ENCODE assay signal across 2 cellular contexts in the genomic region with DNA sequence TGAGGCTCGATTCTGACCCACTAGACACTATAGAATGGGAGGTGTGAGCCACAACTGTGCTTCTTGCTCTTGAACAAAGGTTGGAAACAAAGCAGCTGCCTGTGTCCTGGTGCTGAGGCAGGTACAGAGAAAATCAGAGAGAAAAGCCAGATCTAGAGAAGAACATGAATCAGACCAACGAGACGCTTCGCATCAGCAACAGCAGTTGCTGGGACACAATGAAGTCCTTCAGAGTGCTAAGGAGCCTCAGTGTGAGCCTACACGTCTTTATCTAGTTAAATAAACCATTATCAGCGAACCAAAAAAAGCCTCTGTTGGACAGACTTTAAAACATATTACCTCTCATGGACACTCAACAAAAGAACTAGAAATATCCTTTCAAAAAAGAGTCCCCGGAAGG.
TF ChIP-seq lines count a peak whose summit lies in the region.

No MANE protein-coding gene starts in this region.

TF ChIP-seq in SK-N-SH, 30 proteins besides CTCF, POLR2A, EP300 and RAD21 (continued from another document):
- TF ChIP-seq USF2 (IDR thresholded peaks at IDR 0.05; ENCODE audit: borderline replicate concordance, low read depth, low read length) (no peak), RCOR1 (IDR thresholded peaks at IDR 0.05; ENCODE audit: low read length) (no peak), TCF12 (IDR thresholded peaks at IDR 0.05) (no peak), YY1 (IDR thresholded peaks at IDR 0.05; ENCODE audit: low read depth) (no peak), USF1 (IDR thresholded peaks at IDR 0.05; ENCODE audit: borderline replicate concordance, low read depth) (no peak), FOXM1 (IDR thresholded peaks at IDR 0.05; ENCODE audit: low read depth) (no peak), NRF1 (IDR thresholded peaks at IDR 0.05; ENCODE audit: low read depth, low read length) (no peak), POLR2AphosphoS5 (IDR thresholded peaks at IDR 0.05; ENCODE audit: low read depth, low read length) (no peak)
TF ChIP-seq in SK-N-SH: peak in this region for 0.

TF ChIP-seq in SK-N-SH treated with all-trans-retinoic acid at 6 μM for 48 hours, 23 proteins besides CTCF, POLR2A, EP300 and RAD21 (continued from another document):
- TF ChIP-seq ARNTL (CRISPR knock-in tag; IDR thresholded peaks at IDR 0.05; ENCODE audit: borderline replicate concordance, low read depth): no peak
- no peak for TF ChIP-seq PPARA (CRISPR knock-in tag; IDR thresholded peaks at IDR 0.05; ENCODE audit: borderline replicate concordance)
- no peak for TF ChIP-seq ZC3H10 (CRISPR knock-in tag; IDR thresholded peaks at IDR 0.05)
- TF ChIP-seq BACH2 (CRISPR knock-in tag; IDR thresholded peaks at IDR 0.05; ENCODE audit: borderline replicate concordance): no peak
- TF ChIP-seq OSR1 (CRISPR knock-in tag; IDR thresholded peaks at IDR 0.05): no peak
- TF ChIP-seq ZNF70 (CRISPR knock-in tag; IDR thresholded peaks at IDR 0.05): no peak
- TF ChIP-seq, protein P1, sequence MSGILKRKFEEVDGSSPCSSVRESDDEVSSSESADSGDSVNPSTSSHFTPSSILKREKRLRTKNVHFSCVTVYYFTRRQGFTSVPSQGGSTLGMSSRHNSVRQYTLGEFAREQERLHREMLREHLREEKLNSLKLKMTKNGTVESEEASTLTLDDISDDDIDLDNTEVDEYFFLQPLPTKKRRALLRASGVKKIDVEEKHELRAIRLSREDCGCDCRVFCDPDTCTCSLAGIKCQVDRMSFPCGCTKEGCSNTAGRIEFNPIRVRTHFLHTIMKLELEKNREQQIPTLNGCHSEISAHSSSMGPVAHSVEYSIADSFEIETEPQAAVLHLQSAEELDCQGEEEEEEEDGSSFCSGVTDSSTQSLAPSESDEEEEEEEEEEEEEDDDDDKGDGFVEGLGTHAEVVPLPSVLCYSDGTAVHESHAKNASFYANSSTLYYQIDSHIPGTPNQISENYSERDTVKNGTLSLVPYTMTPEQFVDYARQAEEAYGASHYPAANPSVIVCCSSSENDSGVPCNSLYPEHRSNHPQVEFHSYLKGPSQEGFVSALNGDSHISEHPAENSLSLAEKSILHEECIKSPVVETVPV (CRISPR knock-in tag; IDR thresholded peaks at IDR 0.05): no peak
- TF ChIP-seq CSDC2 (CRISPR knock-in tag; IDR thresholded peaks at IDR 0.05): no peak
- no peak for TF ChIP-seq ZFP30 (CRISPR knock-in tag; IDR thresholded peaks at IDR 0.05)
- TF ChIP-seq, protein P2, sequence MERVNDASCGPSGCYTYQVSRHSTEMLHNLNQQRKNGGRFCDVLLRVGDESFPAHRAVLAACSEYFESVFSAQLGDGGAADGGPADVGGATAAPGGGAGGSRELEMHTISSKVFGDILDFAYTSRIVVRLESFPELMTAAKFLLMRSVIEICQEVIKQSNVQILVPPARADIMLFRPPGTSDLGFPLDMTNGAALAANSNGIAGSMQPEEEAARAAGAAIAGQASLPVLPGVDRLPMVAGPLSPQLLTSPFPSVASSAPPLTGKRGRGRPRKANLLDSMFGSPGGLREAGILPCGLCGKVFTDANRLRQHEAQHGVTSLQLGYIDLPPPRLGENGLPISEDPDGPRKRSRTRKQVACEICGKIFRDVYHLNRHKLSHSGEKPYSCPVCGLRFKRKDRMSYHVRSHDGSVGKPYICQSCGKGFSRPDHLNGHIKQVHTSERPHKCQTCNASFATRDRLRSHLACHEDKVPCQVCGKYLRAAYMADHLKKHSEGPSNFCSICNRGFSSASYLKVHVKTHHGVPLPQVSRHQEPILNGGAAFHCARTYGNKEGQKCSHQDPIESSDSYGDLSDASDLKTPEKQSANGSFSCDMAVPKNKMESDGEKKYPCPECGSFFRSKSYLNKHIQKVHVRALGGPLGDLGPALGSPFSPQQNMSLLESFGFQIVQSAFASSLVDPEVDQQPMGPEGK (CRISPR knock-in tag; IDR thresholded peaks at IDR 0.05; ENCODE audit: borderline replicate concordance): no peak
- TF ChIP-seq, protein P3, sequence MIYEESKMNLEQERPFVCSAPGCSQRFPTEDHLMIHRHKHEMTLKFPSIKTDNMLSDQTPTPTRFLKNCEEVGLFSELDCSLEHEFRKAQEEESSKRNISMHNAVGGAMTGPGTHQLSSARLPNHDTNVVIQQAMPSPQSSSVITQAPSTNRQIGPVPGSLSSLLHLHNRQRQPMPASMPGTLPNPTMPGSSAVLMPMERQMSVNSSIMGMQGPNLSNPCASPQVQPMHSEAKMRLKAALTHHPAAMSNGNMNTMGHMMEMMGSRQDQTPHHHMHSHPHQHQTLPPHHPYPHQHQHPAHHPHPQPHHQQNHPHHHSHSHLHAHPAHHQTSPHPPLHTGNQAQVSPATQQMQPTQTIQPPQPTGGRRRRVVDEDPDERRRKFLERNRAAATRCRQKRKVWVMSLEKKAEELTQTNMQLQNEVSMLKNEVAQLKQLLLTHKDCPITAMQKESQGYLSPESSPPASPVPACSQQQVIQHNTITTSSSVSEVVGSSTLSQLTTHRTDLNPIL (CRISPR knock-in tag; IDR thresholded peaks at IDR 0.05; ENCODE audit: low read depth): no peak
- no peak for TF ChIP-seq GLIS3 (CRISPR knock-in tag; IDR thresholded peaks at IDR 0.05)
